24 cellular contexts compared by ENCODE assay signal in genomic region chr3:89227218-89227617, GRCh38.
A peak's percentile ranks its signal among the peaks of the same experiment; 100 is the strongest.
DNase-seq lines count a peak whose midpoint lies in the region; ATAC-seq and TF ChIP-seq lines count a peak whose summit lies in the region.
"Had no signal": no experiment of that assay in that cellular context is flagged by ENCODE, and none has a peak within 500 bp of the region (broad histone marks: within the 10 kb centered on the region; RNA-seq: fewer than 3 reads in every experiment).

No MANE protein-coding gene starts in this region.

- H3K27me3 ChIP-seq in IMR-90 (ENCODE audit: control insufficient read depth, insufficient read depth, low read length) (no peaks in the 10 kb centered on the region), right lobe of liver (no peaks in the 10 kb centered on the region)
- H3K27me3 ChIP-seq: uterus had no signal

- H3K14ac ChIP-seq in IMR-90 (replicated peaks; ENCODE audit: low read depth, low read length) = no peak overlapping the region

- no peak overlapping the region for H2BK120ac ChIP-seq in IMR-90 (ENCODE audit: low read depth, low read length)

- CTCF ChIA-PET in IMR-90 (lab: Yijun Ruan, JAX) = no interaction called here

- H3K56ac ChIP-seq in IMR-90 (ENCODE audit: extremely low read depth, insufficient read depth, low read length) = no peak overlapping the region

- H4K5ac ChIP-seq in IMR-90 (ENCODE audit: low read depth, low read length) = no peak overlapping the region

- H4K8ac ChIP-seq in IMR-90 (ENCODE audit: low read depth in 2 of 2, low read length in 2 of 2) = no peak overlapping the region

- TF ChIP-seq RAD21 in IMR-90 (IDR thresholded peaks at IDR 0.05; ENCODE audit: low read length) = no peak

- no peak overlapping the region for H2BK15ac ChIP-seq in IMR-90 (ENCODE audit: low read depth, low read length)

- peak overlapping the region; percentile 43; the same call in 1 of the 2 replicates for H3K4me2 ChIP-seq in IMR-90 (ENCODE audit: low read depth, low read length)

- H3K4me1 ChIP-seq in IMR-90 (ENCODE audit: control insufficient read depth, insufficient read depth, low read length) (no peaks in the 10 kb centered on the region; the same call in 1 of the 2 replicates), right lobe of liver (no peaks in the 10 kb centered on the region)
- H3K4me1 ChIP-seq: psoas muscle, uterus had no signal

- TF ChIP-seq POLR2A in IMR-90 (IDR thresholded peaks at IDR 0.05; ENCODE audit: low read depth, low read length) = no peak
- TF ChIP-seq POLR2A in right lobe of liver (IDR thresholded peaks at IDR 0.05) = no peak

- DNase-seq in DMS53 treated with DMSO at 0.1 percent for 48 hours (lab: John Stamatoyannopoulos, UW; ENCODE audit: unreplicated experiment) (peak; percentile 13), IMR-90 (peak; percentile 67), cardiac fibroblast (ENCODE audit: low read depth in 2 of 2) (peak; percentile 3 to 60), non-pigmented ciliary epithelial cell (ENCODE audit: low read depth) (peak; percentile 11), NCI-H748 treated with DMSO at 0.1 percent for 48 hours (lab: John Stamatoyannopoulos, UW) (no peak), NCI-H187 (lab: John Stamatoyannopoulos, UW) (no peak), right lobe of liver (no peak)
- DNase-seq: activated CD4-positive, alpha-beta T cell treated with anti-CD3 and anti-CD28 coated beads, Interleukin-2, amount 50 U/mL, for 4 hours; activated naive CD4-positive, alpha-beta T cell treated with anti-CD3 and anti-CD28 coated beads, Interleukin-2, amount 10 ng/mL, durations not matched to agents 7 days and 5 days; CD4-positive, CD25-positive, alpha-beta regulatory T cell; foreskin melanocyte; Kasumi-1; mammary epithelial cell; NCI-H1048; NCI-H187 treated with DMSO at 0.1 percent for 48 hours; NCI-H524 treated with DMSO at 0.1 percent for 48 hours; NK-92 treated with Interleukin-12 subunit alpha and Interleukin-12 subunit beta, amount 100 ng/mL, for 24 hours; psoas muscle; T-helper 1 cell; uterus had no signal

- H4K91ac ChIP-seq in IMR-90 (ENCODE audit: insufficient read depth, low read depth, low read length) = no peak overlapping the region

- no peaks in the 10 kb centered on the region for H4K20me1 ChIP-seq in IMR-90 (ENCODE audit: insufficient read depth, low read length)

- no peak overlapping the region for H3K4ac ChIP-seq in IMR-90 (ENCODE audit: low read depth, low read length)

- peak overlapping the region; percentile 72 for H2BK5ac ChIP-seq in IMR-90 (ENCODE audit: low read depth, low read length, poor library complexity, severe bottlenecking)

- ATAC-seq in IMR-90 (ENCODE audit: low read depth) (peak; percentile 73), GM21447 (IDR thresholded peaks at IDR 0.05; ENCODE audit: unreplicated experiment) (no peak), right lobe of liver (no peak)
- ATAC-seq: HepG2, psoas muscle had no signal

- no peak overlapping the region for H3K9ac ChIP-seq in IMR-90 (ENCODE audit: low read depth, low read length)

- H3K9me3 ChIP-seq in IMR-90 (ENCODE audit: control insufficient read depth, insufficient read depth, low read length) = no peaks in the 10 kb centered on the region
- H3K9me3 ChIP-seq in right lobe of liver = no peaks in the 10 kb centered on the region
- H3K9me3 ChIP-seq: psoas muscle, thoracic aorta, uterus had no signal

- dilution Hi-C loops in IMR-90 (cut with HindIII; ENCODE audit: low sequenced_read_pairs, unreplicated experiment) = no loop called here

- H3K27ac ChIP-seq in IMR-90 (ENCODE audit: insufficient read depth, low read length) (no peak overlapping the region), right lobe of liver (no peak overlapping the region)
- H3K27ac ChIP-seq: psoas muscle, skin epidermis, uterus had no signal

- H3K23ac ChIP-seq in IMR-90 (ENCODE audit: low read depth, low read length) = peak overlapping the region; percentile 56; the same call in 1 of the 2 replicates

- no peak overlapping the region for H2AFZ ChIP-seq in IMR-90 (replicated peaks; ENCODE audit: low read length, poor library complexity)

- H3K4me3 ChIP-seq in IMR-90 (ENCODE audit: insufficient read depth, low read depth, low read length) = no peak overlapping the region
- H3K4me3 ChIP-seq in cardiac fibroblast (replicated peaks in 1 of 2; ENCODE audit: low read depth in 2 of 2, low read length in 2 of 2) = no peak overlapping the region
- no peak overlapping the region for H3K4me3 ChIP-seq in right lobe of liver
- H3K4me3 ChIP-seq: psoas muscle, skin epidermis, uterus had no signal

- WGBS in IMR-90 (ENCODE audit: extremely low coverage in 2 of 2, insufficient read length in 1 of 2), 2 experiments = no CpG with 5 or more reads among the region's 5 CpGs
- 57% methylated on average over 5 of the region's 5 CpGs for WGBS in right lobe of liver (ENCODE audit: insufficient coverage, low coverage, low lambda C conversion rate, missing lambda C conversion rate)

- TF ChIP-seq CTCF in IMR-90 (conservative IDR thresholded peaks at IDR 0.05; ENCODE audit: low read depth, low read length) (no peak), cardiac fibroblast (IDR thresholded peaks at IDR 0.05; ENCODE audit: low read depth, low read length) (no peak), right lobe of liver (IDR thresholded peaks at IDR 0.05) (no peak)

- intact Hi-C loops in IMR-90 (cut with micrococcal nuclease) (no loop called here), right lobe of liver (cut with DNase I) (no loop called here)

- no peak overlapping the region for H3K18ac ChIP-seq in IMR-90 (ENCODE audit: low read depth, low read length)

- BruUV-seq in IMR-90 (replicated peaks; lab: Mats Ljungman, UMichigan) = no TSS peak

- POLR2A ChIA-PET in IMR-90 (lab: Charles Lee; ENCODE audit: unreplicated experiment) = no interaction called here

- H3K9me1 ChIP-seq in IMR-90 (ENCODE audit: insufficient read depth, low read length) = no peaks in the 10 kb centered on the region

- no peak overlapping the region for H2AK9ac ChIP-seq in IMR-90 (replicated peaks; ENCODE audit: low read depth, low read length, poor library complexity)

- H3K79me1 ChIP-seq in IMR-90 (ENCODE audit: low read depth in 1 of 2, low read length in 2 of 2) = no peaks in the 10 kb centered on the region

- H3K36me3 ChIP-seq in IMR-90 (ENCODE audit: control insufficient read depth, insufficient read depth, low read length) (no peaks in the 10 kb centered on the region), right lobe of liver (no peaks in the 10 kb centered on the region)
- H3K36me3 ChIP-seq: thoracic aorta, uterus had no signal

- no peak overlapping the region for H2AK5ac ChIP-seq in IMR-90 (ENCODE audit: low read depth, low read length)

- in situ Hi-C loops in IMR-90 (cut with MboI; ENCODE audit: low sequenced_read_pairs) = no loop called here

- H2BK20ac ChIP-seq in IMR-90 (ENCODE audit: low read depth, low read length) = no peak overlapping the region

TF ChIP-seq in IMR-90, 13 proteins besides CTCF, POLR2A, EP300 and RAD21:
- TF ChIP-seq FOS (IDR thresholded peaks at IDR 0.05; ENCODE audit: low read depth, low read length) (peak; percentile 20; the same call in 1 of the 2 replicates), RFX5 (IDR thresholded peaks at IDR 0.05; ENCODE audit: low read depth, low read length) (no peak)

Comparison
In these comparisons a context has a peak if more than half of its experiments do, and no peak if none do; other contexts are left out.
1. DNase-seq: peak in DMS53 treated with DMSO at 0.1 percent for 48 hours (single experiment), IMR-90 (single experiment), cardiac fibroblast (2 of 2) and non-pigmented ciliary epithelial cell (single experiment); none in NCI-H748 treated with DMSO at 0.1 percent for 48 hours (single experiment), NCI-H187 (0 of 2) and right lobe of liver (0 of 3).